In the genomic region with DNA sequence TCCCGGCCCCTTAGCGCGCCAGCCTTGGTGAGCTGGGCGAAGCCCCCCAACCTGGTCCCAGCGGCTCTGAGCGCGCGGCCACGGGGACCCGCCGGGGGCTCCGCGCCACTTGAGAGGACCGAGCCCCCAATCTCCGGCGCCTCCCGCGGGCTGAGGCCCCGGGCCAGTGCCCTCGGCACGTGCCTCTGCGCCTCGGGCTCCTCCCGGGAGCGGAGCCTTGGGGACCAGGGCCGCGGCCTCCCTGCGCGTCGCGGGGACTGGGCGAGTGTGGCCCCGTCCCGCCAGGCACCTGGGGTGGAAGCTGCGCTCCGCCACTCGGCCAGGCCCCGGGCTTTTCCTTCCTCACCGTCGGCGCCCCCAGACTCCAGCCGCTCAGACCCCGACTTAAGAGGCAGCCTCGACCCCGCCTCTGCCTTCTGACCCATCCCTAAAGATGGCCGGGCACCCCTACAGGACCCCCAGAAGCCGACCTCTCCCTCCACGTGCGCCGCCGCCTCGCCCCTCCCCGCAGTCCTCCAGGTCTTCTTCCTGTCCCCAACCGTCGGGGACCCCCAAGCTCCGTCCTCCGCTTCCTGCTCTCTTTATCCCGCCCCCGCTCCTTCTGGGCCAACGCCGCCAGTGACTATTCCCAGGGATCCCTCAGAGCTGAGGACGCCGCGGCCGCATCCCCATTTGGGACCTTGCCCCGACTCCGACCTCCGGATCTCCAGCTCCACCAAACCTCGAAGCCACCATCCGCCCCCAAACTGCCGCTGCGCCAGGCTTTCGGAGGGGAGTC, we compare ENCODE assay signal across 1 cellular context.
TF ChIP-seq lines count a peak whose summit lies in the region.

No MANE protein-coding gene starts in this region.

TF ChIP-seq in GM23338, 12 proteins besides CTCF, POLR2A, EP300 and RAD21 (continued from another document):
- no peak for TF ChIP-seq EZH2 (IDR thresholded peaks at IDR 0.05; ENCODE audit: low read depth, unreplicated experiment)
- TF ChIP-seq, protein P1, sequence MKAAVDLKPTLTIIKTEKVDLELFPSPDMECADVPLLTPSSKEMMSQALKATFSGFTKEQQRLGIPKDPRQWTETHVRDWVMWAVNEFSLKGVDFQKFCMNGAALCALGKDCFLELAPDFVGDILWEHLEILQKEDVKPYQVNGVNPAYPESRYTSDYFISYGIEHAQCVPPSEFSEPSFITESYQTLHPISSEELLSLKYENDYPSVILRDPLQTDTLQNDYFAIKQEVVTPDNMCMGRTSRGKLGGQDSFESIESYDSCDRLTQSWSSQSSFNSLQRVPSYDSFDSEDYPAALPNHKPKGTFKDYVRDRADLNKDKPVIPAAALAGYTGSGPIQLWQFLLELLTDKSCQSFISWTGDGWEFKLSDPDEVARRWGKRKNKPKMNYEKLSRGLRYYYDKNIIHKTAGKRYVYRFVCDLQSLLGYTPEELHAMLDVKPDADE (IDR thresholded peaks at IDR 0.05), result no peak
- no peak for TF ChIP-seq STAT1 (IDR thresholded peaks at IDR 0.05; ENCODE audit: unreplicated experiment)
- TF ChIP-seq, protein P2, sequence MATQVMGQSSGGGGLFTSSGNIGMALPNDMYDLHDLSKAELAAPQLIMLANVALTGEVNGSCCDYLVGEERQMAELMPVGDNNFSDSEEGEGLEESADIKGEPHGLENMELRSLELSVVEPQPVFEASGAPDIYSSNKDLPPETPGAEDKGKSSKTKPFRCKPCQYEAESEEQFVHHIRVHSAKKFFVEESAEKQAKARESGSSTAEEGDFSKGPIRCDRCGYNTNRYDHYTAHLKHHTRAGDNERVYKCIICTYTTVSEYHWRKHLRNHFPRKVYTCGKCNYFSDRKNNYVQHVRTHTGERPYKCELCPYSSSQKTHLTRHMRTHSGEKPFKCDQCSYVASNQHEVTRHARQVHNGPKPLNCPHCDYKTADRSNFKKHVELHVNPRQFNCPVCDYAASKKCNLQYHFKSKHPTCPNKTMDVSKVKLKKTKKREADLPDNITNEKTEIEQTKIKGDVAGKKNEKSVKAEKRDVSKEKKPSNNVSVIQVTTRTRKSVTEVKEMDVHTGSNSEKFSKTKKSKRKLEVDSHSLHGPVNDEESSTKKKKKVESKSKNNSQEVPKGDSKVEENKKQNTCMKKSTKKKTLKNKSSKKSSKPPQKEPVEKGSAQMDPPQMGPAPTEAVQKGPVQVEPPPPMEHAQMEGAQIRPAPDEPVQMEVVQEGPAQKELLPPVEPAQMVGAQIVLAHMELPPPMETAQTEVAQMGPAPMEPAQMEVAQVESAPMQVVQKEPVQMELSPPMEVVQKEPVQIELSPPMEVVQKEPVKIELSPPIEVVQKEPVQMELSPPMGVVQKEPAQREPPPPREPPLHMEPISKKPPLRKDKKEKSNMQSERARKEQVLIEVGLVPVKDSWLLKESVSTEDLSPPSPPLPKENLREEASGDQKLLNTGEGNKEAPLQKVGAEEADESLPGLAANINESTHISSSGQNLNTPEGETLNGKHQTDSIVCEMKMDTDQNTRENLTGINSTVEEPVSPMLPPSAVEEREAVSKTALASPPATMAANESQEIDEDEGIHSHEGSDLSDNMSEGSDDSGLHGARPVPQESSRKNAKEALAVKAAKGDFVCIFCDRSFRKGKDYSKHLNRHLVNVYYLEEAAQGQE (IDR thresholded peaks at IDR 0.05; ENCODE audit: unreplicated experiment), result no peak
- no peak for TF ChIP-seq ZNF331 (CRISPR knock-in tag; IDR thresholded peaks at IDR 0.05; ENCODE audit: low read depth)
